Comparison of ENCODE assay signal across 14 cellular contexts in genomic region chr20:63232235-63233060, GRCh38. TPM values are rescaled to one million over a fixed set of nuclear protein-coding genes. Genes with fewer than 3 reads are reported as not detected.
DNase-seq lines count a peak whose midpoint lies in the region; ATAC-seq and TF ChIP-seq lines count a peak whose summit lies in the region.
"Had no signal": no experiment of that assay in that cellular context is flagged by ENCODE, and none has a peak within 500 bp of the region (broad histone marks: within the 10 kb centered on the region; RNA-seq: fewer than 3 reads in every experiment).

No MANE protein-coding gene starts in this region.

- H3K36me3 Mint-ChIP-seq in Calu3 (ENCODE audit: insufficient read depth, unreplicated experiment) (peaks cover 11% of the 10 kb centered on the region), neural crest cell (ENCODE audit: low read depth) (no peaks in the 10 kb centered on the region)
- H3K36me3 Mint-ChIP-seq in activated CD4-positive, alpha-beta T cell treated with anti-CD3 and anti-CD28 coated beads for 36 hours (ENCODE audit: low read depth) = no peaks in the 10 kb centered on the region

- POLR2A ChIA-PET in activated CD4-positive, alpha-beta T cell treated with anti-CD3 and anti-CD28 coated beads for 36 hours (lab: Charles Lee) = no interaction called here

- 28 to 46% methylated on average over 18 of the region's 18 CpGs for WGBS in sigmoid colon, 2 donors

- peaks cover 34% of the 10 kb centered on the region for H3K4me1 Mint-ChIP-seq in Calu3 (ENCODE audit: low read depth, unreplicated experiment)
- H3K4me1 Mint-ChIP-seq in neural crest cell = peaks cover 57% of the 10 kb centered on the region
- peaks cover 2% of the 10 kb centered on the region for H3K4me1 Mint-ChIP-seq in activated CD4-positive, alpha-beta T cell treated with anti-CD3 and anti-CD28 coated beads for 36 hours

- H3K4me3 ChIP-seq in choroid plexus epithelial cell (ENCODE audit: low read depth, low read length) (no peak overlapping the region), sigmoid colon (no peak overlapping the region), tibial artery (no peak overlapping the region)
- H3K4me3 ChIP-seq: ovary, thyroid gland had no signal

- H3K9me3 ChIP-seq in sigmoid colon (no peaks in the 10 kb centered on the region), tibial artery (no peaks in the 10 kb centered on the region)
- H3K9me3 ChIP-seq: ovary, thyroid gland had no signal

- H3K9me3 Mint-ChIP-seq in Calu3 (ENCODE audit: low read depth, unreplicated experiment) = no peaks in the 10 kb centered on the region
- no peaks in the 10 kb centered on the region for H3K9me3 Mint-ChIP-seq in neural crest cell
- no peaks in the 10 kb centered on the region for H3K9me3 Mint-ChIP-seq in activated CD4-positive, alpha-beta T cell treated with anti-CD3 and anti-CD28 coated beads for 36 hours (ENCODE audit: low read depth)

- DNase-seq in Calu3 = peak; percentile 67
- DNase-seq in LHCN-M2 (ENCODE audit: low read depth) = peak; percentile 88
- peak; percentile 80 for DNase-seq in choroid plexus epithelial cell (ENCODE audit: low read depth)
- DNase-seq in neural crest cell (ENCODE audit: low read depth, low spot score) = no peak
- DNase-seq in sigmoid colon = no peak
- no peak for DNase-seq in tibial artery
- DNase-seq in activated CD4-positive, alpha-beta T cell treated with anti-CD3 and anti-CD28 coated beads for 36 hours = no peak
- DNase-seq: activated CD4-positive, alpha-beta T cell treated with anti-CD3 and anti-CD28 coated beads for 4 hours; DMS79; NCI-H187 treated with DMSO at 0.1 percent for 48 hours; ovary; thyroid gland had no signal

- BruUV-seq in Calu3 (replicated peaks; lab: Mats Ljungman, UMichigan) = no TSS peak

- H3K4me3 Mint-ChIP-seq in Calu3 (ENCODE audit: low read depth, unreplicated experiment) (peak overlapping the region; percentile 27), neural crest cell (peak overlapping the region; percentile 31)
- H3K4me3 Mint-ChIP-seq in activated CD4-positive, alpha-beta T cell treated with anti-CD3 and anti-CD28 coated beads for 36 hours = no peak overlapping the region

- TF ChIP-seq CTCF in Calu3 (IDR thresholded peaks at IDR 0.05; ENCODE audit: unreplicated experiment) (no peak), choroid plexus epithelial cell (conservative IDR thresholded peaks at IDR 0.05; ENCODE audit: low read depth, low read length) (no peak), neural crest cell (conservative IDR thresholded peaks at IDR 0.05) (no peak), sigmoid colon (IDR thresholded peaks at IDR 0.05) (no peak), tibial artery (IDR thresholded peaks at IDR 0.05) (no peak)

- intact Hi-C loops in Calu3 (cut with micrococcal nuclease; ENCODE audit: unreplicated experiment) (no loop called here), sigmoid colon (cut with DNase I) (loop anchor here (5.0 kb wide), 1 partner anchor 50 kb away; no protein-coding TSS in a partner anchor), tibial artery (cut with DNase I; ENCODE audit: low total_unique reads) (no loop called here)
- intact Hi-C loops in activated CD4-positive, alpha-beta T cell treated with anti-CD3 and anti-CD28 coated beads for 36 hours (cut with DNase I, micrococcal nuclease) = loop anchor here in 1 of 2 experiments (5.0 kb wide), 1 partner anchor 175 kb away; no protein-coding TSS in a partner anchor

- H3K36me3 ChIP-seq in sigmoid colon = no peaks in the 10 kb centered on the region
- H3K36me3 ChIP-seq in tibial artery = no peaks in the 10 kb centered on the region
- H3K36me3 ChIP-seq: ovary, thyroid gland had no signal

- H3K27ac Mint-ChIP-seq in Calu3 (ENCODE audit: unreplicated experiment) (peak overlapping the region; percentile 63), neural crest cell (ENCODE audit: unreplicated experiment) (no peak overlapping the region)
- H3K27ac Mint-ChIP-seq in activated CD4-positive, alpha-beta T cell treated with anti-CD3 and anti-CD28 coated beads for 36 hours = no peak overlapping the region

- H3K27me3 Mint-ChIP-seq in Calu3 (ENCODE audit: unreplicated experiment) (no peaks in the 10 kb centered on the region), neural crest cell (ENCODE audit: low read depth) (peaks cover 2% of the 10 kb centered on the region)
- peaks cover 16% of the 10 kb centered on the region for H3K27me3 Mint-ChIP-seq in activated CD4-positive, alpha-beta T cell treated with anti-CD3 and anti-CD28 coated beads for 36 hours

- H3K27me3 ChIP-seq in sigmoid colon (peaks cover 0 to 60% (median 17%) of the 10 kb centered on the region in 3 donors), tibial artery (peaks cover 0 to 92% of the 10 kb centered on the region in 2 donors)
- H3K27me3 ChIP-seq: ovary, thyroid gland had no signal

- no peak for TF ChIP-seq POLR2A in sigmoid colon (IDR thresholded peaks at IDR 0.05)

- ATAC-seq in activated CD4-positive, alpha-beta T cell treated with anti-CD3 and anti-CD28 coated beads for 36 hours = no peak
- no peak for ATAC-seq in GM19328 (IDR thresholded peaks at IDR 0.05; ENCODE audit: unreplicated experiment)

- H3K27ac ChIP-seq in sigmoid colon (no peak overlapping the region), tibial artery (no peak overlapping the region)
- H3K27ac ChIP-seq: ovary, thyroid gland had no signal

- H3K4me1 ChIP-seq in sigmoid colon (peaks cover 0 to 4% (median 0%) of the 10 kb centered on the region in 4 donors), tibial artery (peaks cover 0 to 6% (median 1%) of the 10 kb centered on the region in 4 donors)

- CTCF ChIA-PET in Calu3 (lab: Charles Lee) = interaction anchor here (0.9 to 4.2 kb wide), 4 partner anchors 8 to 37 kb away, joined by 3 to 68 read pairs (median 4); no protein-coding TSS in a partner anchor
- CTCF ChIA-PET in activated CD4-positive, alpha-beta T cell treated with anti-CD3 and anti-CD28 coated beads for 36 hours (lab: Charles Lee) = interaction anchor here (2.4 kb wide), 1 partner anchor 9 kb away, joined by 15 read pairs; no protein-coding TSS in a partner anchor

- TF ChIP-seq EP300 in sigmoid colon (IDR thresholded peaks at IDR 0.05) = no peak

RNA-seq across cellular contexts. Expression of gene BIRC7, which starts 3.3 kb away (rescaled TPM):
- total RNA-seq in Calu3 (2022) = 0.26 TPM in 1 of 2 replicates, not detected in the other
- total RNA-seq in LHCN-M2 (2014; rRNA removed) = not detected in 2 replicates
- polyA plus RNA-seq in LHCN-M2 (2012) = not detected
- 6.1 and 6.9 TPM in 2 replicates for total RNA-seq in neural crest cell
- total RNA-seq in sigmoid colon = 1 to 10 TPM in 1 of 4 donors, under 1 TPM in 1, not detected in 2; 0.71 to 1.2 TPM
- polyA plus RNA-seq in sigmoid colon = under 1 TPM in 2 of 3 donors, not detected in 1; 0.15 to 0.60 TPM
- total RNA-seq in activated CD4-positive, alpha-beta T cell treated with anti-CD3 and anti-CD28 coated beads for 36 hours = under 1 TPM in 1 of 2 experiments, not detected in 1; 0.14 TPM
- total RNA-seq: thyroid gland had no signal
- polyA plus RNA-seq: keratinocyte, ovary had no signal

RNA-seq across cellular contexts. Expression of gene YTHDF1, which starts 16.5 kb away (rescaled TPM):
- total RNA-seq in Calu3 (2022) (93.4 and 94.4 TPM in 2 replicates), LHCN-M2 (2014; rRNA removed) (18.3 and 23.8 TPM in 2 replicates), neural crest cell (59.0 and 59.4 TPM in 2 replicates), sigmoid colon (10 to 100 TPM; 20.2 to 25.0 (median 23.4) TPM)
- 18.8 TPM for polyA plus RNA-seq in LHCN-M2 (2012)
- 10 to 100 TPM; 15.3 to 22.5 (median 16.2) TPM for polyA plus RNA-seq in sigmoid colon
- total RNA-seq in activated CD4-positive, alpha-beta T cell treated with anti-CD3 and anti-CD28 coated beads for 36 hours = 10 to 100 TPM; 32.2 to 32.6 TPM

RNA-seq across cellular contexts. Expression of gene NKAIN4, which starts 21.8 kb away (rescaled TPM):
- total RNA-seq in Calu3 (2022) (not detected in 2 replicates), LHCN-M2 (2014; rRNA removed) (not detected in 2 replicates), neural crest cell (42.4 and 44.0 TPM in 2 replicates), sigmoid colon (1 to 10 TPM in 2 of 4 donors, under 1 TPM in 2; 0.33 to 4.4 (median 2.3) TPM)
- not detected for polyA plus RNA-seq in LHCN-M2 (2012)
- under 1 TPM in 1 of 3 donors, not detected in 2; 0.73 TPM for polyA plus RNA-seq in sigmoid colon
- total RNA-seq in activated CD4-positive, alpha-beta T cell treated with anti-CD3 and anti-CD28 coated beads for 36 hours = not detected
- polyA plus RNA-seq: keratinocyte, ovary had no signal

RNA-seq across cellular contexts. Expression of gene ARFGAP1, which starts 40.2 kb away (rescaled TPM):
- total RNA-seq in Calu3 (2022) (127 and 146 TPM in 2 replicates), LHCN-M2 (2014; rRNA removed) (61.8 and 62.5 TPM in 2 replicates), neural crest cell (128 and 132 TPM in 2 replicates), sigmoid colon (10 to 100 TPM; 20.3 to 53.7 (median 34.4) TPM)
- 54.8 TPM for polyA plus RNA-seq in LHCN-M2 (2012)
- polyA plus RNA-seq in sigmoid colon = 100 to 1,000 TPM in 1 of 3 donors, 10 to 100 TPM in 2; 19.8 to 109 (median 24.3) TPM
- 10 to 100 TPM; 73.4 to 77.6 TPM for total RNA-seq in activated CD4-positive, alpha-beta T cell treated with anti-CD3 and anti-CD28 coated beads for 36 hours

Comparison
In these comparisons a context has a peak if more than half of its experiments do, and no peak if none do; other contexts are left out.
1. DNase-seq: peak in Calu3 (single experiment), LHCN-M2 (single experiment) and choroid plexus epithelial cell (single experiment); none in neural crest cell (single experiment), sigmoid colon (single experiment), tibial artery (0 of 2) and activated CD4-positive, alpha-beta T cell treated with anti-CD3 and anti-CD28 coated beads for 36 hours (single experiment).